Comparison of ENCODE assay signal across 8 cellular contexts in genomic region chr17:28576758-28577465, GRCh38. TPM values are rescaled to one million over a fixed set of nuclear protein-coding genes. Genes with fewer than 3 reads are reported as not detected.
DNase-seq lines count a peak whose midpoint lies in the region; ATAC-seq, FAIRE-seq and TF ChIP-seq lines count a peak whose summit lies in the region.

ALDOC (minus strand) TSS chr17:28576895; CDS start chr17:28575532, 1,363 bp downstream.

- DNase-seq in H9 = peak; percentile 100
- DNase-seq in NAMALWA (ENCODE audit: low spot score) = peak; percentile 99
- peak; percentile 89 for DNase-seq in SW480 (ENCODE audit: low spot score)
- peak; percentile 99 for DNase-seq in activated naive CD8-positive, alpha-beta T cell treated with anti-CD3 and anti-CD28 coated beads, Interleukin-2, amount 50 U/mL, for 24 hours
- peak; percentile 95 to 99 (median 98) for DNase-seq in heart left ventricle
- peak; percentile 99 for DNase-seq in posterior vena cava (ENCODE audit: low spot score)
- DNase-seq in type B pancreatic cell (ENCODE audit: extremely low spot score, unreplicated experiment) = peak; percentile 87

- H2BK15ac ChIP-seq in H9 (ENCODE audit: low read depth, low read length) = no peak within 1 kb of the TSS

- H3K4me1 Mint-ChIP-seq in H9 (peaks cover 14 to 24% of the 10 kb centered on the region in 2 experiments), type B pancreatic cell (ENCODE audit: unreplicated experiment) (peaks cover 11% of the 10 kb centered on the region)
- H3K4me1 Mint-ChIP-seq in activated naive CD8-positive, alpha-beta T cell treated with anti-CD3 and anti-CD28 coated beads, Interleukin-2, amount 50 U/mL, for 24 hours = peaks cover 34% of the 10 kb centered on the region

- H3K56ac ChIP-seq in H9 (ENCODE audit: insufficient read length, low read depth, low read length) = no peak within 1 kb of the TSS

- H2BK120ac ChIP-seq in H9 (ENCODE audit: low read depth, low read length, poor library complexity, severe bottlenecking) = no peak within 1 kb of the TSS

- H3K14ac ChIP-seq in H9 (ENCODE audit: insufficient read depth, low read length) = no peak within 1 kb of the TSS

- peaks cover 0 to 12% (median 3%) of the 10 kb centered on the region in 9 donors for H3K36me3 ChIP-seq in heart left ventricle

- intact Hi-C loops in heart left ventricle (cut with DNase I) (no loop called here), posterior vena cava (cut with DNase I) (no loop called here)

- peak; percentile 94 to 96 for TF ChIP-seq POLR2A in heart left ventricle (IDR thresholded peaks at IDR 0.05)

- no peak within 1 kb of the TSS for H3K18ac ChIP-seq in H9 (ENCODE audit: insufficient read length, low read depth, low read length)

- H3K4me1 ChIP-seq in H9 (ENCODE audit: insufficient read depth, low read length) (no peaks in the 10 kb centered on the region), heart left ventricle (peaks cover 0 to 41% (median 16%) of the 10 kb centered on the region in 12 donors)

- H3K9ac ChIP-seq in H9 (ENCODE audit: extremely low read depth, insufficient read length, low read length) = no peak within 1 kb of the TSS

- no peaks in the 10 kb centered on the region for H3K79me1 ChIP-seq in H9 (ENCODE audit: insufficient read depth, low read depth, low read length, poor library complexity, severe bottlenecking)

- WGBS in H9 (ENCODE audit: extremely low coverage, insufficient read length, low lambda C conversion rate) = no CpG with 5 or more reads among the region's 26 CpGs
- 6 to 17% (median 9%) methylated on average over 6 to 26 of the region's 26 CpGs for WGBS in heart left ventricle, 4 donors

- no peak within 1 kb of the TSS for H3K23ac ChIP-seq in H9 (ENCODE audit: insufficient read length, low read depth, low read length)

- H3K4ac ChIP-seq in H9 (ENCODE audit: low read depth, low read length) = no peak within 1 kb of the TSS

- peak within 1 kb of the TSS; percentile 85 to 94 (median 91) for H3K27ac Mint-ChIP-seq in H9
- H3K27ac Mint-ChIP-seq in activated naive CD8-positive, alpha-beta T cell treated with anti-CD3 and anti-CD28 coated beads, Interleukin-2, amount 50 U/mL, for 24 hours = peak within 1 kb of the TSS; percentile 90
- H3K27ac Mint-ChIP-seq in type B pancreatic cell = no peak within 1 kb of the TSS

- H4K8ac ChIP-seq in H9 (replicated peaks; ENCODE audit: insufficient read length, low read depth, low read length) = no peak within 1 kb of the TSS

- no peak within 1 kb of the TSS for H4K91ac ChIP-seq in H9 (ENCODE audit: insufficient read length, low read depth, low read length)

- no peak within 1 kb of the TSS for H2BK20ac ChIP-seq in H9 (ENCODE audit: low read depth, low read length, poor library complexity, severe bottlenecking)

- TF ChIP-seq CTCF in H9 (conservative IDR thresholded peaks at IDR 0.05) (no peak), heart left ventricle (IDR thresholded peaks at IDR 0.05) (no peak), type B pancreatic cell (conservative IDR thresholded peaks at IDR 0.05) (no peak)

- H3K36me3 Mint-ChIP-seq in H9 (ENCODE audit: insufficient read depth in 1 of 3, low read depth in 3 of 3) = peaks cover 27 to 58% (median 57%) of the 10 kb centered on the region in 3 experiments; a peak in 6 of 7 replicates
- peaks cover 33% of the 10 kb centered on the region for H3K36me3 Mint-ChIP-seq in activated naive CD8-positive, alpha-beta T cell treated with anti-CD3 and anti-CD28 coated beads, Interleukin-2, amount 50 U/mL, for 24 hours (ENCODE audit: low read depth)
- H3K36me3 Mint-ChIP-seq in type B pancreatic cell = no peaks in the 10 kb centered on the region

- no peak within 1 kb of the TSS for H2BK12ac ChIP-seq in H9 (ENCODE audit: insufficient read length, low read depth, low read length)

- H4K20me1 ChIP-seq in H9 (ENCODE audit: control insufficient read depth, insufficient read depth, insufficient read length) = peaks cover 2% of the 10 kb centered on the region

- H3K27me3 ChIP-seq in H9 (ENCODE audit: insufficient read depth, low read length) (no peaks in the 10 kb centered on the region), heart left ventricle (no peaks in the 10 kb centered on the region)

- H4K5ac ChIP-seq in H9 (ENCODE audit: insufficient read length, low read depth, low read length) = no peak within 1 kb of the TSS

- ATAC-seq in activated naive CD8-positive, alpha-beta T cell treated with anti-CD3 and anti-CD28 coated beads, Interleukin-2, amount 50 U/mL, for 24 hours = peak; percentile 94
- ATAC-seq in heart left ventricle = peak; percentile 87 to 94 (median 90)

- no peak within 1 kb of the TSS for H2AK5ac ChIP-seq in H9 (ENCODE audit: insufficient read length, low read length)

- H3K9me3 Mint-ChIP-seq in H9 (no peaks in the 10 kb centered on the region), type B pancreatic cell (no peaks in the 10 kb centered on the region)
- H3K9me3 Mint-ChIP-seq in activated naive CD8-positive, alpha-beta T cell treated with anti-CD3 and anti-CD28 coated beads, Interleukin-2, amount 50 U/mL, for 24 hours = no peaks in the 10 kb centered on the region

- H3K4me3 Mint-ChIP-seq in H9 (peak within 1 kb of the TSS; percentile 61 to 84), type B pancreatic cell (peak within 1 kb of the TSS; percentile 62)
- H3K4me3 Mint-ChIP-seq in activated naive CD8-positive, alpha-beta T cell treated with anti-CD3 and anti-CD28 coated beads, Interleukin-2, amount 50 U/mL, for 24 hours = peak within 1 kb of the TSS; percentile 83

- H3K79me2 ChIP-seq in H9 (ENCODE audit: insufficient read depth, low read length) = no peaks in the 10 kb centered on the region

- H3K27me3 Mint-ChIP-seq in H9 (ENCODE audit: low read depth) (peaks cover 7% of the 10 kb centered on the region), type B pancreatic cell (no peaks in the 10 kb centered on the region)
- H3K27me3 Mint-ChIP-seq in activated naive CD8-positive, alpha-beta T cell treated with anti-CD3 and anti-CD28 coated beads, Interleukin-2, amount 50 U/mL, for 24 hours = no peaks in the 10 kb centered on the region

- H3K4me2 ChIP-seq in H9 (ENCODE audit: insufficient read depth, insufficient read length, low read length) = peak within 1 kb of the TSS; percentile 38

- H2AFZ ChIP-seq in H9 (ENCODE audit: low read length) = no peak within 1 kb of the TSS

- H3K9me3 ChIP-seq in H9 (ENCODE audit: control insufficient read depth, low read depth, low read length) (no peaks in the 10 kb centered on the region), heart left ventricle (no peaks in the 10 kb centered on the region)

- H3K23me2 ChIP-seq in H9 (ENCODE audit: insufficient read length, low read depth, low read length, poor library complexity, severe bottlenecking) = peaks cover 1% of the 10 kb centered on the region

- peak; percentile 61 for FAIRE-seq in G401.6 (lab: Jason Lieb, UNC)

- H3K4me3 ChIP-seq in heart left ventricle = peak within 1 kb of the TSS in 11 of 12 donors; percentile 21 to 56 (median 45)

- no peak within 1 kb of the TSS for H3T11ph ChIP-seq in H9 (ENCODE audit: low read length)

- H2BK5ac ChIP-seq in H9 (ENCODE audit: insufficient read length, low read length) = no peak within 1 kb of the TSS

- H3K27ac ChIP-seq in H9 (ENCODE audit: insufficient read length, low read depth, low read length) (no peak within 1 kb of the TSS), heart left ventricle (peak within 1 kb of the TSS in 10 of 12 donors; percentile 51 to 84 (median 72))

RNA-seq across cellular contexts. Expression of gene ALDOC, which starts in this region (rescaled TPM):
- total RNA-seq in H9 (2021) = 53.2 and 58.0 TPM in 2 replicates
- total RNA-seq in heart left ventricle = 100 to 1,000 TPM; 154 to 677 (median 224) TPM
- 100 to 1,000 TPM; 179 to 220 TPM for polyA plus RNA-seq in heart left ventricle
- total RNA-seq in posterior vena cava = 1 to 10 TPM; 6.9 to 8.4 TPM
- 7.1 and 12.6 TPM in 2 replicates for total RNA-seq in type B pancreatic cell (ENCODE audit: low replicate concordance)
